In the genomic region with DNA sequence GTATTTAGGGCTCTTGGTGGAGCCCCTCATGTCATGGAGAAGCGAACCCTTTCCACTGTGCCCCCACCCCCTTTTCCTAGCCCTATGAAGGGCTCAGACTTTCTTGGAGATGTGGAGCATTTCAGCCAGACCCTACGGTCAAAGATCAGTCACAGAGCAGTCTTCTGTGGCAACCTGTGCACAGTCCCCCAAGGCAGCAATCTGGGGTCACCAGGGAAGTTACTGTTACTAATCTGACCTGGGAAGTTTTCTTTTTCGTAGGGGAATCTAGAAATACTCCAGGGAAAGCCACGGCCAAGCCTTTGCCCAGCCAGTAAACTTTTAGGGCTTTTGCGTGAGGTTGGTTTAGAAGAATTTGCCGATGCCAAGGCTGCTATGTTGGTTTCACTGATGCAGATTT, we compare ENCODE assay signal across 14 cellular contexts. TPM values are rescaled to one million over a fixed set of nuclear protein-coding genes. Genes with fewer than 3 reads are reported as not detected.
DNase-seq lines count a peak whose midpoint lies in the region; ATAC-seq, FAIRE-seq and TF ChIP-seq lines count a peak whose summit lies in the region.
"Had no signal": no experiment of that assay in that cellular context is flagged by ENCODE, and none has a peak within 500 bp of the region (broad histone marks: within the 10 kb centered on the region; RNA-seq: fewer than 3 reads in every experiment).

No MANE protein-coding gene starts in this region.

- TF ChIP-seq POLR2A in HepG2 (IDR thresholded peaks at IDR 0.05; ENCODE audit: insufficient read depth in 1 of 2, low read depth in 2 of 2, low read length in 2 of 2) (no peak), spleen (IDR thresholded peaks at IDR 0.05) (no peak)

- intact Hi-C loops in HepG2 (cut with micrococcal nuclease; ENCODE audit: unreplicated experiment) = no loop called here
- intact Hi-C loops in spleen (cut with DNase I; ENCODE audit: low total_unique reads) = no loop called here

- CTCF ChIA-PET in HepG2 (lab: Yijun Ruan, JAX; ENCODE audit: low intra/inter-chr PET ratio, low total read pairs) = no interaction called here
- CTCF ChIA-PET in SK-N-SH (lab: Yijun Ruan, JAX) = no interaction called here

- H3K27me3 ChIP-seq in liver (ENCODE audit: control insufficient read depth in 4 of 4, insufficient read depth in 4 of 4, low read length in 3 of 4) = no peaks in the 10 kb centered on the region
- peaks cover 0 to 26% of the 10 kb centered on the region in 2 experiments; a peak in 2 of 5 replicates for H3K27me3 ChIP-seq in HepG2 (ENCODE audit: control insufficient read depth in 1 of 2, insufficient read depth in 2 of 2, low read length in 2 of 2)
- peaks cover 0 to 6% (median 0%) of the 10 kb centered on the region in 7 donors for H3K27me3 ChIP-seq in spleen (replicated peaks in 1 of 7)
- peaks cover 36% of the 10 kb centered on the region; the same call in 1 of the 2 replicates for H3K27me3 ChIP-seq in SK-N-SH (ENCODE audit: insufficient read depth)

- no TSS peak for BruUV-seq in HepG2 (replicated peaks; lab: Mats Ljungman, UMichigan)

- TF ChIP-seq RAD21 in liver (IDR thresholded peaks at IDR 0.05) (no peak), HepG2 (CRISPR knock-in tag; IDR thresholded peaks at IDR 0.05) (no peak), SK-N-SH (IDR thresholded peaks at IDR 0.05; ENCODE audit: low read length) (no peak)

- no peak overlapping the region for H2AFZ ChIP-seq in HepG2 (ENCODE audit: low read length)
- H2AFZ ChIP-seq in SK-N-SH (ENCODE audit: low read depth) = no peak overlapping the region
- H2AFZ ChIP-seq: PC-9 had no signal

- H3K36me3 ChIP-seq in liver (ENCODE audit: control insufficient read depth in 4 of 4, insufficient read depth in 3 of 4, low read depth in 1 of 4, low read length in 3 of 4) = peaks cover 0 to 2% (median 0%) of the 10 kb centered on the region in 4 donors
- H3K36me3 ChIP-seq in HepG2 (replicated peaks in 1 of 2; ENCODE audit: control insufficient read depth in 1 of 2, insufficient read depth in 2 of 2, low read length in 2 of 2) = no peaks in the 10 kb centered on the region
- H3K36me3 ChIP-seq in spleen = peaks cover 0 to 14% (median 0%) of the 10 kb centered on the region in 6 donors
- H3K36me3 ChIP-seq in SK-N-SH (replicated peaks in 1 of 2; ENCODE audit: control insufficient read depth in 1 of 2, insufficient read depth in 2 of 2, low read length in 1 of 2) = no peaks in the 10 kb centered on the region

- no peaks in the 10 kb centered on the region for H3K9me3 ChIP-seq in liver (ENCODE audit: control insufficient read depth in 4 of 4, low read length in 3 of 4)
- H3K9me3 ChIP-seq in HepG2 (ENCODE audit: low read length) = no peaks in the 10 kb centered on the region
- no peaks in the 10 kb centered on the region for H3K9me3 ChIP-seq in spleen
- no peaks in the 10 kb centered on the region for H3K9me3 ChIP-seq in SK-N-SH

- H3K4me2 ChIP-seq in HepG2 (ENCODE audit: low read depth, low read length) (no peak overlapping the region), SK-N-SH (no peak overlapping the region)
- H3K4me2 ChIP-seq: PC-9 had no signal

- H3K27ac ChIP-seq in liver (ENCODE audit: low read depth in 1 of 2, low read length in 2 of 2) = peak overlapping the region; percentile 76 to 88
- H3K27ac ChIP-seq in HepG2 (ENCODE audit: extremely low read length, insufficient read depth, low read length) = no peak overlapping the region
- peak overlapping the region in 5 of 8 donors; percentile 22 to 79 (median 71) for H3K27ac ChIP-seq in spleen
- no peak overlapping the region for H3K27ac ChIP-seq in SK-N-SH (ENCODE audit: low read depth in 2 of 2, low read length in 1 of 2)
- H3K27ac ChIP-seq: PC-9 had no signal

- POLR2A ChIA-PET in HepG2 (lab: Yijun Ruan, JAX) (no interaction called here), SK-N-SH (lab: Yijun Ruan, JAX) (no interaction called here)

- 62% methylated on average over 6 of the region's 6 CpGs for WGBS in liver
- 45% methylated on average over 6 of the region's 6 CpGs for WGBS in HepG2 (ENCODE audit: low lambda C conversion rate)
- WGBS in spleen, 5 donors = 77 to 90% (median 80%) methylated on average over 6 of the region's 6 CpGs
- WGBS in SK-N-SH (ENCODE audit: low lambda C conversion rate) = 42% methylated on average over 6 of the region's 6 CpGs

- H3K79me2 ChIP-seq in HepG2 (ENCODE audit: insufficient read depth, low read length) (no peaks in the 10 kb centered on the region), SK-N-SH (ENCODE audit: insufficient read depth) (no peaks in the 10 kb centered on the region)

- no peaks in the 10 kb centered on the region for H3K9me2 ChIP-seq in SK-N-SH

- peak overlapping the region in 1 of 2 donors; percentile 95 for H3K9ac ChIP-seq in liver (ENCODE audit: low read depth in 1 of 2, low read length in 2 of 2)
- H3K9ac ChIP-seq in HepG2 (ENCODE audit: insufficient read depth, low read depth, low read length) = no peak overlapping the region
- no peak overlapping the region for H3K9ac ChIP-seq in SK-N-SH

- DNase-seq in HepG2 (ENCODE audit: low spot score) = no peak
- no peak for DNase-seq in left lobe of liver (ENCODE audit: low spot score)
- DNase-seq in spleen = no peak
- no peak for DNase-seq in anterior cingulate cortex (lab: John Stamatoyannopoulos, UW)
- no peak for DNase-seq in SK-N-SH
- no peak for DNase-seq in SIG-M5 (lab: John Stamatoyannopoulos, UW)
- DNase-seq: activated CD4-positive, alpha-beta T cell treated with anti-CD3 and anti-CD28 coated beads, Interleukin-2, amount 50 U/mL, for 48 hours; activated T-cell treated with anti-CD3 and anti-CD28 coated beads, Interleukin-2, amount 50 U/mL, for 4 hours; NCI-H1092 treated with DMSO at 0.1 percent for 48 hours; PC-9; stimulated activated CD4-positive, alpha-beta T cell treated with anti-CD3 and anti-CD28 coated beads, Interleukin-2, amount 100 ng/mL, for 48 hours had no signal

- H3F3A ChIP-seq in SK-N-SH (replicated peaks; ENCODE audit: insufficient read depth) = no peaks in the 10 kb centered on the region

- no peak for ATAC-seq in HepG2
- ATAC-seq in left lobe of liver = peak; percentile 5
- no peak for ATAC-seq in HG02938 (IDR thresholded peaks at IDR 0.05; ENCODE audit: unreplicated experiment)
- ATAC-seq: activated T-cell treated with anti-CD3 and anti-CD28 coated beads, Interleukin-2, amount 50 U/mL, for 4 hours had no signal

- no peaks in the 10 kb centered on the region for H4K20me1 ChIP-seq in HepG2 (ENCODE audit: insufficient read depth, low read length)
- no peaks in the 10 kb centered on the region for H4K20me1 ChIP-seq in SK-N-SH (ENCODE audit: insufficient read depth)

- in situ Hi-C loops in HepG2 (cut with HindIII; ENCODE audit: extremely low pct_ligation_motif_present, low pct_unique_long_range_greater_than_20kb) = no loop called here

- no peak for TF ChIP-seq CTCF in liver (IDR thresholded peaks at IDR 0.05; ENCODE audit: low read depth, low read length, missing input control)
- no peak for TF ChIP-seq CTCF in HepG2 (CRISPR knock-in tag; IDR thresholded peaks at IDR 0.05)
- TF ChIP-seq CTCF in spleen (IDR thresholded peaks at IDR 0.05 in 8 of 11, conservative IDR thresholded peaks at IDR 0.05 in 3 of 11) = no peak
- TF ChIP-seq CTCF in SK-N-SH (IDR thresholded peaks at IDR 0.05) = no peak

- TF ChIP-seq EP300 in HepG2 (IDR thresholded peaks at IDR 0.05; ENCODE audit: low read depth in 2 of 2, low read length in 2 of 2) (no peak), HepG2 (CRISPR knock-in tag; IDR thresholded peaks at IDR 0.05; ENCODE audit: borderline replicate concordance) (no peak), SK-N-SH (IDR thresholded peaks at IDR 0.05; ENCODE audit: borderline replicate concordance in 1 of 2, low read depth in 1 of 2, low read length in 1 of 2) (no peak)

- H3K4me1 ChIP-seq in liver (ENCODE audit: control insufficient read depth in 4 of 4, insufficient read depth in 4 of 4, low read length in 3 of 4) = peaks cover 36 to 82% (median 70%) of the 10 kb centered on the region in 4 donors
- H3K4me1 ChIP-seq in HepG2 (ENCODE audit: insufficient read depth, low read length) = 0 out of 2 replicates have a peak, but pooled peaks cover 7% of the 10 kb centered on the region
- H3K4me1 ChIP-seq in spleen = peaks cover 3 to 96% (median 28%) of the 10 kb centered on the region in 6 donors
- H3K4me1 ChIP-seq in SK-N-SH (ENCODE audit: control insufficient read depth in 1 of 2, insufficient read depth in 2 of 2, low read depth in 1 of 2, low read length in 1 of 2) = no peaks in the 10 kb centered on the region

- H3K4me3 ChIP-seq in liver (ENCODE audit: low read depth in 1 of 3, low read length in 3 of 3) = no peak overlapping the region
- no peak overlapping the region for H3K4me3 ChIP-seq in HepG2 (replicated peaks in 1 of 3; ENCODE audit: insufficient read depth in 1 of 3, low read depth in 2 of 3, low read length in 3 of 3)
- no peak overlapping the region for H3K4me3 ChIP-seq in spleen
- H3K4me3 ChIP-seq in SK-N-SH (ENCODE audit: low read depth in 2 of 2, low read length in 1 of 2) = no peak overlapping the region
- H3K4me3 ChIP-seq: PC-9 had no signal

- no peak for FAIRE-seq in HepG2 (lab: Jason Lieb, UNC)

RNA-seq across cellular contexts. Expression of gene ZBTB16, which starts 50.6 kb away (rescaled TPM):
- 100 to 1,000 TPM in 1 of 2 donors, 1 to 10 TPM in 1; 8.9 to 140 TPM for total RNA-seq in liver
- polyA plus RNA-seq in liver = 10 to 100 TPM; 18.7 to 50.4 TPM
- total RNA-seq in HepG2 (2016; rRNA removed; fragmentation: Illumina TruSeq; extraction: Trizol) = not detected in 2 replicates
- total RNA-seq in HepG2 (2016; cell fraction: cytosol; rRNA removed; fragmentation: Illumina TruSeq; extraction: Trizol; ENCODE audit: low read depth) = not detected in 2 replicates
- total RNA-seq in HepG2 (2016; cell fraction: insoluble cytoplasmic fraction; rRNA removed; fragmentation: Illumina TruSeq; extraction: Trizol) = not detected in 2 replicates
- not detected in 2 replicates for total RNA-seq in HepG2 (2016; cell fraction: membrane; rRNA removed; fragmentation: Illumina TruSeq; extraction: Trizol)
- total RNA-seq in HepG2 (2016; cell fraction: nucleus; rRNA removed; fragmentation: Illumina TruSeq; extraction: Trizol) = not detected in 2 replicates
- not detected in 2 replicates for polyA plus RNA-seq in HepG2 (2011; rRNA removed)
- not detected in 2 replicates for polyA plus RNA-seq in HepG2 (2011; cell fraction: cytosol; rRNA removed)
- not detected in 2 replicates for polyA plus RNA-seq in HepG2 (2011; cell fraction: nucleus; rRNA removed)
- not detected in 2 replicates for polyA plus RNA-seq in HepG2 (2012)
- polyA plus RNA-seq in HepG2 (2016; cell fraction: cytosol; fragmentation: Illumina TruSeq; extraction: Trizol; ENCODE audit: low read depth) = not detected in 2 replicates
- polyA plus RNA-seq in HepG2 (2016; cell fraction: insoluble cytoplasmic fraction; fragmentation: Illumina TruSeq; extraction: Trizol; ENCODE audit: low read depth) = not detected in 2 replicates
- polyA plus RNA-seq in HepG2 (2016; cell fraction: membrane; fragmentation: Illumina TruSeq; extraction: Trizol; ENCODE audit: low read depth) = not detected in 2 replicates
- polyA plus RNA-seq in HepG2 (2016; cell fraction: nucleus; fragmentation: Illumina TruSeq; extraction: Trizol; ENCODE audit: insufficient read depth, low read depth) = not detected in 2 replicates
- not detected in 2 replicates for polyA minus RNA-seq in HepG2 (2011; rRNA and poly(A)+ RNA removed; ENCODE audit: low replicate concordance)
- not detected in 2 replicates for polyA minus RNA-seq in HepG2 (2011; cell fraction: cytosol; rRNA and poly(A)+ RNA removed)
- polyA minus RNA-seq in HepG2 (2011; cell fraction: nucleus; rRNA and poly(A)+ RNA removed) = not detected in 2 replicates
- total RNA-seq in left lobe of liver = 160 TPM
- total RNA-seq in spleen = 10 to 100 TPM in 6 of 7 donors, 1 to 10 TPM in 1; 8.4 to 85.6 (median 81.9) TPM
- polyA plus RNA-seq in spleen = 1 to 10 TPM; 1.5 to 9.2 (median 2.8) TPM
- not detected in 2 replicates for polyA plus RNA-seq in SK-N-SH (2012; rRNA removed)
- polyA plus RNA-seq in SK-N-SH (2012; cell fraction: cytosol; rRNA removed) = not detected in 2 replicates
- not detected in 2 replicates for polyA plus RNA-seq in SK-N-SH (2012; cell fraction: nucleus; rRNA removed)
- total RNA-seq: Daoy had no signal

Comparison
In these comparisons a context has a peak if more than half of its experiments do, and no peak if none do; other contexts are left out.
1. H3K27ac ChIP-seq: peak in liver (2 of 2) and spleen (5 of 8); none in HepG2 (single experiment) and SK-N-SH (0 of 2).
2. RNA of gene ZBTB16, which starts 50.6 kb away (total RNA-seq): 160 TPM in left lobe of liver (single experiment), 8.9 to 140 TPM in liver and 8.4 to 85.6 TPM in spleen; not detected in HepG2; every median in the first group is over 4 times any median in the second.